ENCODE assay signal across 23 cellular contexts in the genomic region with DNA sequence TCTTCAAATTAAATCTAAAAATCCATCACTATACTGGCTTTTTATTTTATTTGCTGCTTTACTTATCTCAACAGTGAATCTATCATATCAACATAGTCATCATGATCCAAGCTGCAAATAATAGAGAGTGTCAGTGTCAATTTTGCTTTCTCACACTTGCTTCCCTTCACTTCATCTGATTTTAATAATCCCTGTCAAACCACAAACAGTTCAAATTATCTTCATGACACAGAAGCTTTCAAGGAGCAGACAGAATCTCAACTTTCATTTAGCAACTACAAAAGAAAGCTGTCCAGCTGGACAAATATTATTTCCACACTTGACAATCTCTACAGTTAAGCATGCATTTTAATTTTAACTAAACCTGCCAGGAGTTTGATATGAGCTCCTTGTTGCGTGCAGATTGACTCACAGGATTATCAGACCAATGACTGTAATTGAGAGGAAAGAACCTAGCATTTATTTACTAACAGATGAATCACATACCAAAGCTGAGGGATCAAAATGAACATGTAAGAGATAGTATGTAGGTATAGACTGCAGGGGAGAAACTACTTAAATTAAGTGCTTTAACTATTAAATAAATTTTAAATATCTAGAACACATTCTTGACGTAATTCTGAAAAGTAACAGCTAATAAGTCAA. TPM values are rescaled to one million over a fixed set of nuclear protein-coding genes. Genes with fewer than 3 reads are reported as not detected.
DNase-seq lines count a peak whose midpoint lies in the region; ATAC-seq and TF ChIP-seq lines count a peak whose summit lies in the region.
"Had no signal": no experiment of that assay in that cellular context is flagged by ENCODE, and none has a peak within 500 bp of the region (broad histone marks: within the 10 kb centered on the region; RNA-seq: fewer than 3 reads in every experiment).

No MANE protein-coding gene starts in this region.

- no peak for ATAC-seq in HG03097 (IDR thresholded peaks at IDR 0.05; ENCODE audit: low FRiP score, unreplicated experiment)
- ATAC-seq: activated CD8-positive, alpha-beta T cell treated with anti-CD3 and anti-CD28 coated beads for 36 hours; activated naive CD8-positive, alpha-beta T cell treated with anti-CD3 and anti-CD28 coated beads, Interleukin-2, amount 50 U/mL, for 24 hours; left cardiac atrium; stimulated activated naive CD8-positive, alpha-beta T cell treated with anti-CD3 and anti-CD28 coated beads, Interleukin-15, amount 100 ng/mL, for 72 hours; T-cell; upper lobe of right lung had no signal

- intact Hi-C loops in esophagus muscularis mucosa (cut with DNase I) = no loop called here
- intact Hi-C loops in adrenal gland (cut with DNase I) = no loop called here

- H3K4me3 ChIP-seq in esophagus muscularis mucosa = no peak overlapping the region
- no peak overlapping the region for H3K4me3 ChIP-seq in adrenal gland
- H3K4me3 ChIP-seq: neural progenitor cell, upper lobe of right lung had no signal

- H3K36me3 ChIP-seq in esophagus muscularis mucosa (no peaks in the 10 kb centered on the region), adrenal gland (replicated peaks in 1 of 2) (no peaks in the 10 kb centered on the region)
- H3K36me3 ChIP-seq: neural progenitor cell, upper lobe of right lung, WERI-Rb-1 had no signal

- TF ChIP-seq CTCF in esophagus muscularis mucosa (IDR thresholded peaks at IDR 0.05) (no peak), adrenal gland (IDR thresholded peaks at IDR 0.05) (no peak)

- 89% methylated on average over 2 of the region's 2 CpGs for WGBS in esophagus muscularis mucosa
- WGBS in adrenal gland, 4 donors = 82 to 92% (median 86%) methylated on average over 2 of the region's 2 CpGs

- TF ChIP-seq POLR2A in esophagus muscularis mucosa (IDR thresholded peaks at IDR 0.05; ENCODE audit: low read depth) (no peak), adrenal gland (IDR thresholded peaks at IDR 0.05) (no peak)

- no peaks in the 10 kb centered on the region for H3K9me3 ChIP-seq in esophagus muscularis mucosa
- H3K9me3 ChIP-seq in adrenal gland (replicated peaks in 1 of 3) = no peaks in the 10 kb centered on the region
- H3K9me3 ChIP-seq: upper lobe of right lung had no signal

- no peaks in the 10 kb centered on the region for H3K4me1 ChIP-seq in esophagus muscularis mucosa
- H3K4me1 ChIP-seq in adrenal gland (replicated peaks in 1 of 2) = no peaks in the 10 kb centered on the region
- H3K4me1 ChIP-seq: neural progenitor cell, upper lobe of right lung had no signal

- H3K27me3 ChIP-seq in esophagus muscularis mucosa (no peaks in the 10 kb centered on the region), adrenal gland (no peaks in the 10 kb centered on the region)
- H3K27me3 ChIP-seq: neural progenitor cell, upper lobe of right lung had no signal

- DNase-seq in NCI-H2107 treated with DMSO at 0.1 percent for 48 hours (lab: John Stamatoyannopoulos, UW; ENCODE audit: unreplicated experiment) (peak; percentile 60), NCI-H2107 (lab: John Stamatoyannopoulos, UW) (no peak), NCI-H510A treated with DMSO at 0.1 percent for 48 hours (lab: John Stamatoyannopoulos, UW) (peak; percentile 59), amniotic epithelial cell (ENCODE audit: low read depth) (peak; percentile 53), retina (peak; percentile 9), esophagus muscularis mucosa (ENCODE audit: extremely low spot score) (no peak), adrenal gland (no peak)
- DNase-seq: activated CD8-positive, alpha-beta T cell treated with anti-CD3 and anti-CD28 coated beads for 36 hours; activated naive CD8-positive, alpha-beta T cell treated with anti-CD3 and anti-CD28 coated beads, Interleukin-2, amount 50 U/mL, for 24 hours; activated T-cell treated with anti-CD3 and anti-CD28 coated beads, Interleukin-2, amount 50 U/mL, for 72 hours; DND-41; effector memory CD4-positive, alpha-beta T cell; H9; left cardiac atrium; NCI-H1092 treated with DMSO at 0.1 percent for 48 hours; NCI-H526 treated with DMSO at 0.1 percent for 48 hours; RPMI8226; stimulated activated naive CD8-positive, alpha-beta T cell treated with anti-CD3 and anti-CD28 coated beads, Interleukin-15, amount 100 ng/mL, for 72 hours; T-cell; upper lobe of right lung; WERI-Rb-1 had no signal

- H3K27ac ChIP-seq in esophagus muscularis mucosa (replicated peaks in 1 of 4) = no peak overlapping the region
- H3K27ac ChIP-seq in adrenal gland = no peak overlapping the region
- H3K27ac ChIP-seq: neural progenitor cell, upper lobe of right lung, WERI-Rb-1 had no signal

- no peak for TF ChIP-seq EP300 in esophagus muscularis mucosa (IDR thresholded peaks at IDR 0.05)

RNA-seq across cellular contexts. Expression of a gene that starts 56.0 kb away (rescaled TPM):
- 1 to 10 TPM; 2.3 to 4.2 (median 2.9) TPM for total RNA-seq in esophagus muscularis mucosa
- total RNA-seq in adrenal gland = 1 to 10 TPM; 2.9 to 9.3 (median 3.8) TPM
- polyA plus RNA-seq in adrenal gland = 1 to 10 TPM in 1 of 3 donors, under 1 TPM in 2; 0.34 to 1.9 (median 0.64) TPM

RNA-seq across cellular contexts. Expression of a gene that starts 56.0 kb away (rescaled TPM):
- 1 to 10 TPM; 2.5 to 3.8 (median 3.1) TPM for total RNA-seq in esophagus muscularis mucosa
- total RNA-seq in adrenal gland = 1 to 10 TPM; 1.3 to 5.1 (median 3.4) TPM
- polyA plus RNA-seq in adrenal gland = 1 to 10 TPM; 2.8 to 4.3 (median 2.9) TPM

Comparison
In these comparisons a context has a peak if more than half of its experiments do, and no peak if none do; other contexts are left out.
1. DNase-seq: peak in NCI-H2107 treated with DMSO at 0.1 percent for 48 hours (single experiment), NCI-H510A treated with DMSO at 0.1 percent for 48 hours (single experiment), amniotic epithelial cell (single experiment) and retina (single experiment); none in NCI-H2107 (single experiment), esophagus muscularis mucosa (single experiment) and adrenal gland (0 of 7).